In genomic region chrX:119802546-119802945, GRCh38 we compare ENCODE assay signal across 37 cellular contexts. TPM values are rescaled to one million over a fixed set of nuclear protein-coding genes. Genes with fewer than 3 reads are reported as not detected.
"Had no signal": no experiment of that assay in that cellular context is flagged by ENCODE, and none has a peak within 500 bp of the region (broad histone marks: within the 10 kb centered on the region; RNA-seq: fewer than 3 reads in every experiment).

No MANE protein-coding gene starts in this region.

- H3K4me3 ChIP-seq: MG63 had no signal

- H3K27ac ChIP-seq: KMS-11 had no signal

- H3K27me3 ChIP-seq: MG63 had no signal

- H3K36me3 ChIP-seq: MG63 had no signal

- DNase-seq: Karpas-422, Kasumi-1, KG1, MG63, MM.1S, MV-4-11, NCI-H1048, NCI-H1092, NCI-H1092 treated with DMSO at 0.1 percent for 48 hours, NCI-H1105, NCI-H1105 treated with DMSO at 0.1 percent for 48 hours, NCI-H1417, NCI-H1417 treated with DMSO at 0.1 percent for 48 hours, NCI-H1436, NCI-H1436 treated with DMSO at 0.1 percent for 48 hours, NCI-H146, NCI-H1694, NCI-H1694 treated with DMSO at 0.1 percent for 48 hours, NCI-H187, NCI-H187 treated with DMSO at 0.1 percent for 48 hours, NCI-H1930, NCI-H2029, NCI-H2029 treated with DMSO at 0.1 percent for 48 hours, NCI-H2081, NCI-H2081 treated with DMSO at 0.1 percent for 48 hours, NCI-H2107, NCI-H2171, NCI-H2171 treated with DMSO at 0.1 percent for 48 hours, NCI-H2227 treated with DMSO at 0.1 percent for 48 hours, NCI-H226, NCI-H345, NCI-H446, NCI-H446 treated with DMSO at 0.1 percent for 48 hours, NCI-H510A had no signal

- H3K9ac ChIP-seq: KMS-11 had no signal

- H3K4me2 ChIP-seq: KMS-11 had no signal

- H3K9me3 ChIP-seq: MG63 had no signal

RNA-seq across cellular contexts. Expression of gene SOWAHD, which starts 44.2 kb away (rescaled TPM):
- total RNA-seq: MCF 10A, NCI-H460 had no signal
